ENCODE assay signal across 8 cellular contexts in genomic region chr6:36029464-36029863, GRCh38. TPM values are rescaled to one million over a fixed set of nuclear protein-coding genes. Genes with fewer than 3 reads are reported as not detected.
DNase-seq lines count a peak whose midpoint lies in the region; ATAC-seq and TF ChIP-seq lines count a peak whose summit lies in the region.

No MANE protein-coding gene starts in this region.

- intact Hi-C loops in CD8-positive, alpha-beta T cell (cut with DNase I, micrococcal nuclease), result loop anchor here (5.0 to 10.0 kb wide), 4 partner anchors 33 to 1605 kb away; partner anchors contain the start of gene RPS10 (in 1 of the 2)
- intact Hi-C loops in adrenal gland (cut with DNase I), result loop anchor here (10.0 kb wide), 2 partner anchors 165 to 175 kb away; partner anchors contain the start of gene BRPF3 (in 1 of the 2)
- intact Hi-C loops in upper lobe of right lung (cut with DNase I), result loop anchor here (5.0 kb wide), 1 partner anchor 68 kb away; no protein-coding TSS in a partner anchor

- H3K27me3 Mint-ChIP-seq in CD8-positive, alpha-beta T cell (ENCODE audit: low read depth), result peaks cover 8% of the 10 kb centered on the region

- DNase-seq in CD8-positive, alpha-beta T cell, result no peak
- DNase-seq in adrenal gland, result no peak
- no peak for DNase-seq in upper lobe of right lung
- DNase-seq in SHP77 treated with DMSO at 0.1 percent for 48 hours (lab: John Stamatoyannopoulos, UW), result no peak
- no peak for DNase-seq in hypothalamus (lab: John Stamatoyannopoulos, UW)
- no peak for DNase-seq in activated effector memory CD4-positive, alpha-beta T cell treated with anti-CD3 and anti-CD28 coated beads, Interleukin-2, amount 50 U/mL, for 16 hours

- no peaks in the 10 kb centered on the region for H3K27me3 ChIP-seq in CD8-positive, alpha-beta T cell (ENCODE audit: insufficient read depth, low read length)
- no peaks in the 10 kb centered on the region for H3K27me3 ChIP-seq in adrenal gland
- H3K27me3 ChIP-seq in liver (ENCODE audit: control insufficient read depth in 4 of 4, insufficient read depth in 4 of 4, low read length in 3 of 4), result no peaks in the 10 kb centered on the region
- no peaks in the 10 kb centered on the region for H3K27me3 ChIP-seq in upper lobe of right lung

- TF ChIP-seq RAD21 in liver (IDR thresholded peaks at IDR 0.05), result peak; percentile 46 to 68

- H3K4me3 ChIP-seq in CD8-positive, alpha-beta T cell (ENCODE audit: low read depth, low read length), result peak overlapping the region; percentile 85
- H3K4me3 ChIP-seq in adrenal gland, result peak overlapping the region in 3 of 4 donors; percentile 84 to 91 (median 86)
- peak overlapping the region; percentile 84 to 99 (median 96) for H3K4me3 ChIP-seq in liver (ENCODE audit: low read depth in 1 of 3, low read length in 3 of 3)
- H3K4me3 ChIP-seq in upper lobe of right lung, result peak overlapping the region; percentile 98

- peak overlapping the region; percentile 85 to 100 for H3K9ac ChIP-seq in liver (ENCODE audit: low read depth in 1 of 2, low read length in 2 of 2)

- peak overlapping the region; percentile 15 for H3K27ac ChIP-seq in CD8-positive, alpha-beta T cell (ENCODE audit: low read depth, low read length)
- peak overlapping the region; percentile 91 for H3K27ac ChIP-seq in KOPT-K1 (ENCODE audit: low read depth, low read length, poor library complexity, severe bottlenecking)
- H3K27ac ChIP-seq in adrenal gland, result peak overlapping the region; percentile 82 to 96 (median 90)
- peak overlapping the region; percentile 97 to 100 for H3K27ac ChIP-seq in liver (ENCODE audit: low read depth in 1 of 2, low read length in 2 of 2)
- peak overlapping the region; percentile 95 for H3K27ac ChIP-seq in upper lobe of right lung

- H3K36me3 Mint-ChIP-seq in CD8-positive, alpha-beta T cell, result peaks cover 8% of the 10 kb centered on the region

- peaks cover 32% of the 10 kb centered on the region for H3K4me1 ChIP-seq in CD8-positive, alpha-beta T cell (ENCODE audit: insufficient read depth, low read length)
- H3K4me1 ChIP-seq in adrenal gland (replicated peaks in 1 of 2), result peaks cover 9 to 52% of the 10 kb centered on the region in 2 donors
- peaks cover 10 to 28% (median 16%) of the 10 kb centered on the region in 4 donors for H3K4me1 ChIP-seq in liver (ENCODE audit: control insufficient read depth in 4 of 4, insufficient read depth in 4 of 4, low read length in 3 of 4)
- peaks cover 49% of the 10 kb centered on the region for H3K4me1 ChIP-seq in upper lobe of right lung

- TF ChIP-seq POLR2A in adrenal gland (IDR thresholded peaks at IDR 0.05), result no peak

- H3K4me1 Mint-ChIP-seq in CD8-positive, alpha-beta T cell (ENCODE audit: low read depth), result peaks cover 54% of the 10 kb centered on the region

- 1 to 3% (median 1%) methylated on average over 6 of the region's 6 CpGs for WGBS in adrenal gland, 4 donors
- WGBS in liver, result 2% methylated on average over 6 of the region's 6 CpGs

- H3K9me3 ChIP-seq in CD8-positive, alpha-beta T cell (ENCODE audit: low read length), result no peaks in the 10 kb centered on the region
- H3K9me3 ChIP-seq in KOPT-K1 (ENCODE audit: insufficient read depth, low read length, poor library complexity, severe bottlenecking), result no peaks in the 10 kb centered on the region
- no peaks in the 10 kb centered on the region for H3K9me3 ChIP-seq in adrenal gland (replicated peaks in 1 of 3)
- no peaks in the 10 kb centered on the region for H3K9me3 ChIP-seq in liver (ENCODE audit: control insufficient read depth in 4 of 4, low read length in 3 of 4)
- H3K9me3 ChIP-seq in upper lobe of right lung, result no peaks in the 10 kb centered on the region

- TF ChIP-seq CTCF in CD8-positive, alpha-beta T cell (IDR thresholded peaks at IDR 0.05), result no peak
- no peak for TF ChIP-seq CTCF in adrenal gland (IDR thresholded peaks at IDR 0.05)
- no peak for TF ChIP-seq CTCF in liver (IDR thresholded peaks at IDR 0.05; ENCODE audit: low read depth, low read length, missing input control)
- TF ChIP-seq CTCF in upper lobe of right lung (IDR thresholded peaks at IDR 0.05), result no peak

- POLR2A ChIA-PET in CD8-positive, alpha-beta T cell (lab: Charles Lee), result interaction anchor here (1.0 to 3.9 kb wide), 10 partner anchors 16 to 175 kb away, joined by 3 to 39 read pairs (median 10); partner anchors contain the start of genes BRPF3 and MAPK13

- H3K9me3 Mint-ChIP-seq in CD8-positive, alpha-beta T cell, result no peaks in the 10 kb centered on the region

- no peaks in the 10 kb centered on the region for H3K36me3 ChIP-seq in CD8-positive, alpha-beta T cell (ENCODE audit: insufficient read depth, low read length)
- H3K36me3 ChIP-seq in KOPT-K1 (ENCODE audit: insufficient read depth, low read length), result no peaks in the 10 kb centered on the region
- H3K36me3 ChIP-seq in adrenal gland (replicated peaks in 1 of 2), result no peaks in the 10 kb centered on the region
- no peaks in the 10 kb centered on the region for H3K36me3 ChIP-seq in liver (ENCODE audit: control insufficient read depth in 4 of 4, insufficient read depth in 3 of 4, low read depth in 1 of 4, low read length in 3 of 4)
- no peaks in the 10 kb centered on the region for H3K36me3 ChIP-seq in upper lobe of right lung

- ATAC-seq in CD8-positive, alpha-beta T cell, result no peak
- no peak for ATAC-seq in upper lobe of right lung

- CTCF ChIA-PET in CD8-positive, alpha-beta T cell (lab: Charles Lee), result interaction anchor here (1.1 to 10.1 kb wide), 9 partner anchors 9 to 168 kb away, joined by 3 to 196 read pairs (median 8); no protein-coding TSS in a partner anchor

- H3K27ac Mint-ChIP-seq in CD8-positive, alpha-beta T cell, result peak overlapping the region; percentile 91

- peak overlapping the region; percentile 90 for H3K4me3 Mint-ChIP-seq in CD8-positive, alpha-beta T cell

TF ChIP-seq in liver, 16 proteins besides CTCF, POLR2A, EP300 and RAD21 (continues in another document):
- TF ChIP-seq YY1 (IDR thresholded peaks at IDR 0.05), result peak; percentile 75
- no peak for TF ChIP-seq NR2F2 (IDR thresholded peaks at IDR 0.05)
- peak; percentile 92 for TF ChIP-seq ZBTB33 (IDR thresholded peaks at IDR 0.05)
- TF ChIP-seq JUND (IDR thresholded peaks at IDR 0.05), result peak in 1 of 2 donors; percentile 19
- no peak for TF ChIP-seq TAF1 (conservative IDR thresholded peaks at IDR 0.05)
- TF ChIP-seq HNF4A (conservative IDR thresholded peaks at IDR 0.05), result peak; percentile 48 to 60
- peak; percentile 9 for TF ChIP-seq FOXA2 (IDR thresholded peaks at IDR 0.05)
- TF ChIP-seq FOXA1 (IDR thresholded peaks at IDR 0.05), result no peak
- TF ChIP-seq SP1 (IDR thresholded peaks at IDR 0.05), result no peak
- TF ChIP-seq HNF4G (IDR thresholded peaks at IDR 0.05), result no peak
- no peak for TF ChIP-seq GABPA (IDR thresholded peaks at IDR 0.05 in 1 of 2, conservative IDR thresholded peaks at IDR 0.05 in 1 of 2)
- peak; percentile 17 to 48 for TF ChIP-seq RXRA (IDR thresholded peaks at IDR 0.05)
- peak; percentile 58 for TF ChIP-seq MAX (IDR thresholded peaks at IDR 0.05)

RNA-seq across cellular contexts. Expression of gene MAPK14, which starts 1.9 kb away (rescaled TPM):
- total RNA-seq in CD8-positive, alpha-beta T cell, result 10 to 100 TPM; 34.5 to 34.9 TPM
- total RNA-seq in adrenal gland (100 to 1,000 TPM in 1 of 8 donors, 10 to 100 TPM in 7; 39.0 to 119 (median 61.6) TPM), liver (10 to 100 TPM; 51.0 to 82.7 TPM), upper lobe of right lung (60.6 TPM)
- polyA plus RNA-seq in adrenal gland (10 to 100 TPM; 11.3 to 45.0 (median 16.4) TPM), liver (10 to 100 TPM; 16.9 to 20.9 TPM)

RNA-seq across cellular contexts. Expression of gene SLC26A8, which starts 5.0 kb away (rescaled TPM):
- total RNA-seq in CD8-positive, alpha-beta T cell, result not detected
- total RNA-seq in adrenal gland, result under 1 TPM in 3 of 8 donors, not detected in 5; 0.10 to 0.54 (median 0.11) TPM
- polyA plus RNA-seq in adrenal gland, result under 1 TPM; 0.09 to 0.20 (median 0.16) TPM
- total RNA-seq in liver, result under 1 TPM; 0.09 to 0.33 TPM
- under 1 TPM; 0.03 to 0.26 TPM for polyA plus RNA-seq in liver
- total RNA-seq in upper lobe of right lung, result 0.52 TPM

Comparison
In these comparisons a context has a peak if more than half of its experiments do, and no peak if none do; other contexts are left out.
1. H3K27ac ChIP-seq: peak in every context shown above with its lines; median percentile 98 in liver; 95 in upper lobe of right lung; 91 in KOPT-K1; 90 in adrenal gland; 15 in CD8-positive, alpha-beta T cell.